In the genomic region with DNA sequence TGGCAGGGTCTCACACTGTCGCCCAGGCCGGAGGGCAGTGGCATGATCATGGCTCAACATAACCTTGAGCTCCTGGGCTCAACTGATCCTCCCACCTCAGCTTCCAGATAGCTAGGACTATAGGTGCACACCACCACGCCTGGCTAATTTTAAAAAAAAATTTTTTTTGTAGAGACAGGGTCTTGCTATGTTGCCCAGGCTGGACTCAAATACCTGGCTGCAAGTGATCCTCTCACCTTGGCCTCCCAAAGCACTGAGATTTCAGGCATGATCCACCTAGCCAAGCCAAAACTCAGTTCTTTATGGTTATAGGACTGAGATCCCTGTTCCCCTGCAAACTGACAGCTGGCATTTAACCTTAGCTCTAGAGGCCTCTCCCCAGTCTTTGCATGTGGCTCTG, we compare ENCODE assay signal across 29 cellular contexts.
"Had no signal": no experiment of that assay in that cellular context is flagged by ENCODE, and none has a peak within 500 bp of the region (broad histone marks: within the 10 kb centered on the region; RNA-seq: fewer than 3 reads in every experiment).

No MANE protein-coding gene starts in this region.

- H3K27me3 Mint-ChIP-seq: progenitor cell of endocrine pancreas; stimulated activated naive B cell treated with anti-CD40 and anti-IgM and Interleukin-4, amounts not matched to agents 10 μg/mL and 1 μg/mL and 100 μg/mL, for 72 hours; stimulated activated naive CD8-positive, alpha-beta T cell treated with anti-CD3 and anti-CD28 coated beads, Interleukin-15, Interleukin-2, amounts not matched to agents 100 ng/mL and 50 ng/mL, for 24 hours had no signal

- H3K27ac ChIP-seq: neural progenitor cell, ovary, parathyroid adenoma, psoas muscle, skin epidermis, spleen, stomach, thoracic aorta, thyroid gland, tibial nerve, upper lobe of left lung, vagina had no signal

- DNase-seq: natural killer cell; occipital lobe; ovary; posterior cingulate gyrus; psoas muscle; right cardiac atrium; spleen; stimulated activated CD4-positive, alpha-beta T cell treated with anti-CD3 and anti-CD28 coated beads, Interleukin-12 subunit alpha, Interleukin-12 subunit beta, amount 100 ng/mL, for 4 hours; stimulated activated CD4-positive, alpha-beta T cell treated with anti-CD3 and anti-CD28 coated beads, Interleukin-2, amount 100 ng/mL, for 24 hours; stimulated activated CD4-positive, alpha-beta T cell treated with anti-CD3 and anti-CD28 coated beads, Interleukin-2, amount 100 ng/mL, for 48 hours; stimulated activated CD4-positive, alpha-beta T cell treated with anti-CD3 and anti-CD28 coated beads, Interleukin-4, amount 100 ng/mL, for 24 hours; stimulated activated naive B cell treated with anti-CD40 and anti-IgM and Interleukin-4, amounts not matched to agents 10 μg/mL and 1 μg/mL and 100 μg/mL, for 72 hours; stimulated activated naive CD4-positive, alpha-beta T cell treated with Interleukin-2 at 50 U/mL for 16 hours; stomach; thyroid gland; upper lobe of left lung had no signal

- FAIRE-seq: urothelium cell line had no signal

- H2AFZ ChIP-seq: neural progenitor cell, parathyroid adenoma had no signal

- H3K4me1 ChIP-seq: parathyroid adenoma had no signal

- H3K9me3 ChIP-seq: ovary, psoas muscle, spleen, stomach, thoracic aorta, thyroid gland, tibial nerve, upper lobe of left lung, vagina had no signal

- H3K4me3 ChIP-seq: neural progenitor cell, ovary, psoas muscle, skin epidermis, smooth muscle cell, spleen, stomach, thoracic aorta, thyroid gland, tibial nerve, upper lobe of left lung, vagina had no signal

- H3K4me2 ChIP-seq: neural progenitor cell, smooth muscle cell had no signal

- H3K9ac ChIP-seq: neural progenitor cell, parathyroid adenoma had no signal

- H3K36me3 Mint-ChIP-seq: natural killer cell, neural progenitor cell had no signal

- H3K27ac Mint-ChIP-seq: natural killer cell; nephron; neural progenitor cell; progenitor cell of endocrine pancreas; stimulated activated effector memory CD8-positive, alpha-beta T cell treated with anti-CD3 and anti-CD28 coated beads, Interleukin-12 subunit alpha, Interleukin-12 subunit beta, amount 100 ng/mL, for 72 hours; stimulated activated naive B cell treated with anti-CD40 and anti-IgM and Interleukin-4, amounts not matched to agents 10 μg/mL and 1 μg/mL and 100 μg/mL, for 72 hours; stimulated activated naive CD8-positive, alpha-beta T cell treated with anti-CD3 and anti-CD28 coated beads, Interleukin-15, Interleukin-2, amounts not matched to agents 100 ng/mL and 50 ng/mL, for 24 hours had no signal

- H3K4me3 Mint-ChIP-seq: natural killer cell; neural progenitor cell; stimulated activated effector memory CD8-positive, alpha-beta T cell treated with anti-CD3 and anti-CD28 coated beads, Interleukin-12 subunit alpha, Interleukin-12 subunit beta, amount 100 ng/mL, for 72 hours; stimulated activated naive B cell treated with anti-CD40 and anti-IgM and Interleukin-4, amounts not matched to agents 10 μg/mL and 1 μg/mL and 100 μg/mL, for 72 hours; stimulated activated naive CD8-positive, alpha-beta T cell treated with anti-CD3 and anti-CD28 coated beads, Interleukin-15, Interleukin-2, amounts not matched to agents 100 ng/mL and 50 ng/mL, for 24 hours had no signal

- H3K9me3 Mint-ChIP-seq: natural killer cell; nephron; neural progenitor cell; stimulated activated effector memory CD8-positive, alpha-beta T cell treated with anti-CD3 and anti-CD28 coated beads, Interleukin-12 subunit alpha, Interleukin-12 subunit beta, amount 100 ng/mL, for 72 hours; stimulated activated naive B cell treated with anti-CD40 and anti-IgM and Interleukin-4, amounts not matched to agents 10 μg/mL and 1 μg/mL and 100 μg/mL, for 72 hours; stimulated activated naive CD8-positive, alpha-beta T cell treated with anti-CD3 and anti-CD28 coated beads, Interleukin-15, Interleukin-2, amounts not matched to agents 100 ng/mL and 50 ng/mL, for 24 hours had no signal

- H3K27me3 ChIP-seq: neural progenitor cell, ovary, spleen, stomach, thyroid gland, tibial nerve, upper lobe of left lung, vagina had no signal

- ATAC-seq: natural killer cell; psoas muscle; right cardiac atrium; sciatic nerve; stimulated activated effector memory CD8-positive, alpha-beta T cell treated with anti-CD3 and anti-CD28 coated beads, Interleukin-12 subunit alpha, Interleukin-12 subunit beta, amount 100 ng/mL, for 72 hours; stimulated activated naive B cell treated with anti-CD40 and anti-IgM and Interleukin-4, amounts not matched to agents 10 μg/mL and 1 μg/mL and 100 μg/mL, for 72 hours had no signal

- H3K36me3 ChIP-seq: ovary, thoracic aorta, thyroid gland had no signal
